ENCODE assay signal across 21 cellular contexts in genomic region chr10:110123594-110123993, GRCh38.
"Had no signal": no experiment of that assay in that cellular context is flagged by ENCODE, and none has a peak within 500 bp of the region (broad histone marks: within the 10 kb centered on the region; RNA-seq: fewer than 3 reads in every experiment).

No MANE protein-coding gene starts in this region.

- H3K9me3 Mint-ChIP-seq: naive B cell; stimulated activated naive B cell treated with anti-CD40 and anti-IgM and Interleukin-4, amounts not matched to agents 10 μg/mL and 1 μg/mL and 100 μg/mL, for 72 hours; stimulated activated naive CD8-positive, alpha-beta T cell treated with anti-CD3 and anti-CD28 coated beads, Interleukin-15, amount 100 ng/mL, for 72 hours had no signal

- H3K4me1 ChIP-seq: esophagus squamous epithelium, gastroesophageal sphincter, parathyroid adenoma, sigmoid colon, testis, upper lobe of right lung, vagina had no signal

- DNase-seq: dermis blood vessel endothelial cell; esophagus squamous epithelium; foreskin fibroblast; glutamatergic neuron; mesendoderm; naive B cell; nephron progenitor cell; psoas muscle; retina; sigmoid colon; stimulated activated CD4-positive, alpha-beta T cell treated with anti-CD3 and anti-CD28 coated beads, Interleukin-2, amount 100 ng/mL, for 24 hours; stimulated activated CD4-positive, alpha-beta T cell treated with anti-CD3 and anti-CD28 coated beads, Interleukin-4, amount 100 ng/mL, for 4 hours; stimulated activated naive B cell treated with anti-CD40 and anti-IgM and Interleukin-4, amounts not matched to agents 10 μg/mL and 1 μg/mL and 100 μg/mL, for 72 hours; stimulated activated naive CD8-positive, alpha-beta T cell treated with anti-CD3 and anti-CD28 coated beads, Interleukin-15, amount 100 ng/mL, for 72 hours; testis; upper lobe of right lung had no signal

- ATAC-seq: gastroesophageal sphincter; psoas muscle; stimulated activated naive B cell treated with anti-CD40 and anti-IgM and Interleukin-4, amounts not matched to agents 10 μg/mL and 1 μg/mL and 100 μg/mL, for 72 hours; stimulated activated naive CD8-positive, alpha-beta T cell treated with anti-CD3 and anti-CD28 coated beads, Interleukin-15, amount 100 ng/mL, for 72 hours; upper lobe of right lung had no signal

- H3K4me3 Mint-ChIP-seq: naive B cell; nephron progenitor cell; stimulated activated naive B cell treated with anti-CD40 and anti-IgM and Interleukin-4, amounts not matched to agents 10 μg/mL and 1 μg/mL and 100 μg/mL, for 72 hours; stimulated activated naive CD8-positive, alpha-beta T cell treated with anti-CD3 and anti-CD28 coated beads, Interleukin-15, amount 100 ng/mL, for 72 hours had no signal

- H3K27ac Mint-ChIP-seq: nephron progenitor cell; stimulated activated naive B cell treated with anti-CD40 and anti-IgM and Interleukin-4, amounts not matched to agents 10 μg/mL and 1 μg/mL and 100 μg/mL, for 72 hours; stimulated activated naive CD8-positive, alpha-beta T cell treated with anti-CD3 and anti-CD28 coated beads, Interleukin-15, amount 100 ng/mL, for 72 hours had no signal

- H3K27ac ChIP-seq: esophagus squamous epithelium, gastroesophageal sphincter, parathyroid adenoma, psoas muscle, sigmoid colon, skin epidermis, testis, tibial nerve, upper lobe of right lung, vagina had no signal

- H3K9me3 ChIP-seq: esophagus squamous epithelium, gastroesophageal sphincter, psoas muscle, sigmoid colon, testis, upper lobe of right lung, vagina had no signal

- H3K27me3 ChIP-seq: esophagus squamous epithelium, gastroesophageal sphincter, sigmoid colon, testis, tibial nerve, upper lobe of right lung, vagina had no signal

- H3K4me3 ChIP-seq: esophagus squamous epithelium, gastroesophageal sphincter, psoas muscle, sigmoid colon, skin epidermis, testis, tibial nerve, upper lobe of right lung, vagina had no signal

- H3K4me1 Mint-ChIP-seq: naive B cell; nephron progenitor cell; stimulated activated naive B cell treated with anti-CD40 and anti-IgM and Interleukin-4, amounts not matched to agents 10 μg/mL and 1 μg/mL and 100 μg/mL, for 72 hours; stimulated activated naive CD8-positive, alpha-beta T cell treated with anti-CD3 and anti-CD28 coated beads, Interleukin-15, amount 100 ng/mL, for 72 hours had no signal

- H3K27me3 Mint-ChIP-seq: naive B cell; stimulated activated naive B cell treated with anti-CD40 and anti-IgM and Interleukin-4, amounts not matched to agents 10 μg/mL and 1 μg/mL and 100 μg/mL, for 72 hours; stimulated activated naive CD8-positive, alpha-beta T cell treated with anti-CD3 and anti-CD28 coated beads, Interleukin-15, amount 100 ng/mL, for 72 hours had no signal
